27 cellular contexts compared by ENCODE assay signal in genomic region chr20:32613596-32614053, GRCh38. TPM values are rescaled to one million over a fixed set of nuclear protein-coding genes. Genes with fewer than 3 reads are reported as not detected.
DNase-seq lines count a peak whose midpoint lies in the region; ATAC-seq, FAIRE-seq and TF ChIP-seq lines count a peak whose summit lies in the region.
"Had no signal": no experiment of that assay in that cellular context is flagged by ENCODE, and none has a peak within 500 bp of the region (broad histone marks: within the 10 kb centered on the region; RNA-seq: fewer than 3 reads in every experiment).

No MANE protein-coding gene starts in this region.

- no peak for TF ChIP-seq RAD21 in HepG2 (CRISPR knock-in tag; IDR thresholded peaks at IDR 0.05)
- TF ChIP-seq RAD21 in K562 (CRISPR knock-in tag; conservative IDR thresholded peaks at IDR 0.05 in 1 of 2, IDR thresholded peaks at IDR 0.05 in 1 of 2), result no peak

- no peak for FAIRE-seq in HepG2 (lab: Jason Lieb, UNC)
- no peak for FAIRE-seq in K562 (lab: Jason Lieb, UNC)
- FAIRE-seq: A204.1, D721Med, GM12878, GM12892, GM18507 had no signal

- no peak for TF ChIP-seq POLR2A in HepG2 (IDR thresholded peaks at IDR 0.05; ENCODE audit: insufficient read depth in 1 of 2, low read depth in 2 of 2, low read length in 2 of 2)
- no peak for TF ChIP-seq POLR2A in right lobe of liver (IDR thresholded peaks at IDR 0.05)
- peak; percentile 42; the same call in 1 of the 2 replicates for TF ChIP-seq POLR2A in K562 (conservative IDR thresholded peaks at IDR 0.05)
- TF ChIP-seq POLR2A in prostate gland (IDR thresholded peaks at IDR 0.05), result no peak

- no peak for DNase-seq in HepG2 (ENCODE audit: low spot score)
- no peak for DNase-seq in right lobe of liver
- no peak for DNase-seq in K562 (ENCODE audit: extremely low read depth in 1 of 4, low spot score in 3 of 4)
- no peak for DNase-seq in glutamatergic neuron
- no peak for DNase-seq in prostate gland (ENCODE audit: low spot score)
- DNase-seq in activated CD4-positive, CD25-positive, alpha-beta regulatory T cell treated with anti-CD3 and anti-CD28 coated beads, Interleukin-2, amount 50 U/mL, for 72 hours, result no peak
- DNase-seq in DMS53 treated with DMSO at 0.1 percent for 48 hours (lab: John Stamatoyannopoulos, UW; ENCODE audit: unreplicated experiment), result no peak
- DNase-seq: 8988T; ACHN; BE2C; C1 segment of cervical spinal cord; Caco-2; Calu3; CD4-positive, alpha-beta memory T cell; CD4-positive, CD25-positive, alpha-beta regulatory T cell; CD8-positive, alpha-beta memory T cell; DMS79; DND-41; EL; GDM1 had no signal

- in situ Hi-C loops in HepG2 (cut with HindIII; ENCODE audit: extremely low pct_ligation_motif_present, low pct_unique_long_range_greater_than_20kb), result no loop called here
- in situ Hi-C loops in K562 (cut with MboI), result no loop called here

- H3K4me2 ChIP-seq in HepG2 (ENCODE audit: low read depth, low read length) (no peak overlapping the region), K562 (ENCODE audit: insufficient read depth, low read length) (no peak overlapping the region)
- H3K4me2 ChIP-seq: BLaER1 had no signal

- peaks cover 14% of the 10 kb centered on the region for H3K9me3 Mint-ChIP-seq in glutamatergic neuron (ENCODE audit: unreplicated experiment)
- H3K9me3 Mint-ChIP-seq: CD8-positive, alpha-beta memory T cell had no signal

- H3K79me2 ChIP-seq in HepG2 (ENCODE audit: insufficient read depth, low read length) (no peaks in the 10 kb centered on the region), K562 (ENCODE audit: control insufficient read depth, insufficient read depth, low read length) (peaks cover 3% of the 10 kb centered on the region; the same call in 2 of the 3 replicates)

- H4K20me1 ChIP-seq in HepG2 (ENCODE audit: insufficient read depth, low read length) (no peaks in the 10 kb centered on the region), K562 (replicated peaks; ENCODE audit: control insufficient read depth, insufficient read depth, low read length) (0 out of 2 replicates have a peak, but pooled peaks cover 6% of the 10 kb centered on the region)
- H4K20me1 ChIP-seq: BLaER1 had no signal

- H3K36me3 ChIP-seq in HepG2 (replicated peaks in 1 of 2; ENCODE audit: control insufficient read depth in 1 of 2, insufficient read depth in 2 of 2, low read length in 2 of 2), result no peaks in the 10 kb centered on the region
- no peaks in the 10 kb centered on the region for H3K36me3 ChIP-seq in right lobe of liver
- peaks cover 23% of the 10 kb centered on the region; the same call in 2 of the 3 replicates for H3K36me3 ChIP-seq in K562 (ENCODE audit: control insufficient read depth, insufficient read depth, low read length)
- H3K36me3 ChIP-seq in prostate gland, result no peaks in the 10 kb centered on the region
- H3K36me3 ChIP-seq: BE2C, BLaER1 had no signal

- intact Hi-C loops in HepG2 (cut with micrococcal nuclease; ENCODE audit: unreplicated experiment), result no loop called here
- intact Hi-C loops in right lobe of liver (cut with DNase I), result no loop called here
- intact Hi-C loops in K562 (cut with micrococcal nuclease), result no loop called here
- intact Hi-C loops in prostate gland (cut with DNase I), result no loop called here

- H3K27me3 ChIP-seq in HepG2 (ENCODE audit: control insufficient read depth in 1 of 2, insufficient read depth in 2 of 2, low read length in 2 of 2) (peaks cover 12 to 58% of the 10 kb centered on the region in 2 experiments; a peak in 4 of 5 replicates), right lobe of liver (no peaks in the 10 kb centered on the region), K562 (ENCODE audit: control insufficient read depth in 2 of 2, insufficient read depth in 2 of 2, low read length in 2 of 2) (no peaks in the 10 kb centered on the region), prostate gland (replicated peaks; ENCODE audit: insufficient read depth) (no peaks in the 10 kb centered on the region)
- H3K27me3 ChIP-seq: BE2C, BLaER1 had no signal

- CTCF ChIA-PET in HepG2 (lab: Yijun Ruan, JAX; ENCODE audit: low intra/inter-chr PET ratio, low total read pairs), result no interaction called here
- CTCF ChIA-PET in K562 (lab: Yijun Ruan, JAX; ENCODE audit: low intra/inter-chr PET ratio), result no interaction called here

- TF ChIP-seq CTCF in HepG2 (CRISPR knock-in tag; IDR thresholded peaks at IDR 0.05) (no peak), right lobe of liver (IDR thresholded peaks at IDR 0.05) (no peak), K562 (IDR thresholded peaks at IDR 0.05 in 2 of 3, conservative IDR thresholded peaks at IDR 0.05 in 1 of 3; ENCODE audit: insufficient read depth in 2 of 3, low read depth in 1 of 3, low read length in 3 of 3) (no peak), glutamatergic neuron (IDR thresholded peaks at IDR 0.05; ENCODE audit: partially characterized antibody, unreplicated experiment) (no peak), prostate gland (IDR thresholded peaks at IDR 0.05) (no peak)

- H3K9me3 ChIP-seq in HepG2 (ENCODE audit: low read length) (no peaks in the 10 kb centered on the region), right lobe of liver (no peaks in the 10 kb centered on the region), K562 (replicated peaks; ENCODE audit: control insufficient read depth, insufficient read depth, low read depth, low read length) (no peaks in the 10 kb centered on the region), prostate gland (no peaks in the 10 kb centered on the region)
- H3K9me3 ChIP-seq: BE2C, BLaER1, Caco-2 had no signal

- no TSS peak for BruUV-seq in HepG2 (replicated peaks; lab: Mats Ljungman, UMichigan)
- BruUV-seq in K562 (replicated peaks; lab: Mats Ljungman, UMichigan), result no TSS peak

- no peak overlapping the region for H3K27ac ChIP-seq in HepG2 (ENCODE audit: extremely low read length, insufficient read depth, low read length)
- no peak overlapping the region for H3K27ac ChIP-seq in right lobe of liver
- H3K27ac ChIP-seq in K562 (ENCODE audit: extremely low read depth, low read depth, low read length), result no peak overlapping the region
- H3K27ac ChIP-seq in prostate gland, result no peak overlapping the region
- H3K27ac ChIP-seq: BLaER1 had no signal

- H3K4me3 ChIP-seq in HepG2 (replicated peaks in 1 of 3; ENCODE audit: insufficient read depth in 1 of 3, low read depth in 2 of 3, low read length in 3 of 3) (no peak overlapping the region), right lobe of liver (no peak overlapping the region), K562 (no peak overlapping the region), prostate gland (no peak overlapping the region)
- H3K4me3 ChIP-seq: BLaER1, GM12878 had no signal

- H3K36me3 Mint-ChIP-seq in glutamatergic neuron (ENCODE audit: unreplicated experiment), result peaks cover 8% of the 10 kb centered on the region
- H3K36me3 Mint-ChIP-seq: CD4-positive, alpha-beta memory T cell; CD4-positive, CD25-positive, alpha-beta regulatory T cell; CD8-positive, alpha-beta memory T cell had no signal

- H3K27me3 Mint-ChIP-seq in glutamatergic neuron (ENCODE audit: unreplicated experiment), result peaks cover 22% of the 10 kb centered on the region

- H3K4me3 Mint-ChIP-seq in glutamatergic neuron (ENCODE audit: unreplicated experiment), result peak overlapping the region; percentile 7
- H3K4me3 Mint-ChIP-seq: CD14-positive monocyte; CD4-positive, alpha-beta memory T cell; CD8-positive, alpha-beta memory T cell had no signal

- POLR2A ChIA-PET in HepG2 (lab: Yijun Ruan, JAX), result no interaction called here
- POLR2A ChIA-PET in K562 (lab: Yijun Ruan, JAX), result interaction anchor here (2.7 kb wide), 1 partner anchor 9 kb away, joined by 9 read pairs; no protein-coding TSS in a partner anchor

- ATAC-seq in HepG2 (no peak), right lobe of liver (no peak), K562 (no peak)
- ATAC-seq: GM12878 had no signal

- H3K4me1 ChIP-seq in HepG2 (ENCODE audit: insufficient read depth, low read length) (peaks cover 26% of the 10 kb centered on the region), right lobe of liver (no peaks in the 10 kb centered on the region), K562 (replicated peaks in 1 of 2; ENCODE audit: control insufficient read depth in 2 of 2, insufficient read depth in 2 of 2, low read length in 2 of 2) (peaks cover 4 to 28% of the 10 kb centered on the region in 2 experiments; a peak in 3 of 5 replicates), prostate gland (replicated peaks) (no peaks in the 10 kb centered on the region)
- H3K4me1 ChIP-seq: BE2C, Caco-2 had no signal

- H2AFZ ChIP-seq in HepG2 (ENCODE audit: low read length), result no peak overlapping the region
- H2AFZ ChIP-seq in K562 (ENCODE audit: low read depth, low read length), result no peak overlapping the region

- 6% methylated on average over 3 of the region's 3 CpGs for WGBS in HepG2 (ENCODE audit: low lambda C conversion rate)
- WGBS in right lobe of liver (ENCODE audit: insufficient coverage, low coverage, low lambda C conversion rate, missing lambda C conversion rate), result 57% methylated on average over 3 of the region's 3 CpGs
- WGBS in K562 (ENCODE audit: insufficient coverage, low coverage, missing lambda C conversion rate), result 62% methylated on average over 3 of the region's 3 CpGs
- WGBS in prostate gland, result 95% methylated on average over 3 of the region's 3 CpGs

- H3K9ac ChIP-seq in HepG2 (ENCODE audit: insufficient read depth, low read depth, low read length) (no peak overlapping the region), K562 (ENCODE audit: insufficient read depth in 1 of 2, low read depth in 2 of 2, low read length in 2 of 2) (no peak overlapping the region)
- H3K9ac ChIP-seq: BLaER1 had no signal

- H3K27ac Mint-ChIP-seq in glutamatergic neuron (ENCODE audit: unreplicated experiment), result peak overlapping the region; percentile 5
- H3K27ac Mint-ChIP-seq: CD14-positive monocyte had no signal

- TF ChIP-seq EP300 in HepG2 (IDR thresholded peaks at IDR 0.05; ENCODE audit: low read depth in 2 of 2, low read length in 2 of 2) (no peak), HepG2 (CRISPR knock-in tag; IDR thresholded peaks at IDR 0.05; ENCODE audit: borderline replicate concordance) (no peak), K562 (IDR thresholded peaks at IDR 0.05; ENCODE audit: low read length) (no peak)

- peaks cover 16% of the 10 kb centered on the region for H3K9me1 ChIP-seq in K562 (ENCODE audit: control insufficient read depth, insufficient read depth, low read length)

- peaks cover 28% of the 10 kb centered on the region for H3K4me1 Mint-ChIP-seq in glutamatergic neuron (ENCODE audit: low read depth, unreplicated experiment)

RNA-seq across cellular contexts. Expression of gene NOL4L, which starts 28.5 kb away (rescaled TPM):
- total RNA-seq in HepG2 (2016; rRNA removed; fragmentation: Illumina TruSeq; extraction: Trizol) (16.6 and 16.9 TPM in 2 replicates), right lobe of liver (1 to 10 TPM; 4.3 to 6.5 (median 5.7) TPM), K562 (2014; rRNA removed) (14.8 and 17.9 TPM in 2 replicates), K562 (2014; rRNA removed; fragmentation: Illumina TruSeq; extraction: Trizol) (9.7 and 10.6 TPM in 2 replicates), K562 (2015; rRNA removed; fragmentation: Illumina TruSeq; extraction: Trizol) (13.8 and 14.1 TPM in 2 replicates), K562 (2021) (33.2 and 36.2 TPM in 2 replicates), glutamatergic neuron (ENCODE audit: unreplicated experiment) (106 TPM), prostate gland (10 to 100 TPM; 18.0 to 59.7 TPM)
- 19.2 and 19.4 TPM in 2 replicates for total RNA-seq in HepG2 (2016; cell fraction: cytosol; rRNA removed; fragmentation: Illumina TruSeq; extraction: Trizol; ENCODE audit: low read depth)
- 14.6 and 17.1 TPM in 2 replicates for total RNA-seq in HepG2 (2016; cell fraction: insoluble cytoplasmic fraction; rRNA removed; fragmentation: Illumina TruSeq; extraction: Trizol)
- 21.3 and 24.1 TPM in 2 replicates for total RNA-seq in HepG2 (2016; cell fraction: membrane; rRNA removed; fragmentation: Illumina TruSeq; extraction: Trizol)
- 21.2 and 22.3 TPM in 2 replicates for total RNA-seq in HepG2 (2016; cell fraction: nucleus; rRNA removed; fragmentation: Illumina TruSeq; extraction: Trizol)
- polyA plus RNA-seq in HepG2 (2011; rRNA removed) (35.4 and 38.7 TPM in 2 replicates), K562 (2011; rRNA removed) (11.6 and 15.4 TPM in 2 replicates), K562 (2014; fragmentation: Illumina TruSeq; extraction: Trizol) (14.8 and 16.0 TPM in 2 replicates), K562 (2014; fragmentation: Nextera tagmentation; extraction: Ambion mirVana) (1 to 10 TPM; 5.1 to 6.6 TPM), K562 (2014; rRNA removed) (13.6 and 15.9 TPM in 2 replicates)
- polyA plus RNA-seq in HepG2 (2011; cell fraction: cytosol; rRNA removed), result 16.5 and 20.9 TPM in 2 replicates
- 91.0 and 107 TPM in 2 replicates for polyA plus RNA-seq in HepG2 (2011; cell fraction: nucleus; rRNA removed)
- polyA plus RNA-seq in HepG2 (2012), result 36.0 and 39.2 TPM in 2 replicates
- 35.0 and 39.6 TPM in 2 replicates for polyA plus RNA-seq in HepG2 (2016; cell fraction: cytosol; fragmentation: Illumina TruSeq; extraction: Trizol; ENCODE audit: low read depth)
- 21.6 and 26.9 TPM in 2 replicates for polyA plus RNA-seq in HepG2 (2016; cell fraction: insoluble cytoplasmic fraction; fragmentation: Illumina TruSeq; extraction: Trizol; ENCODE audit: low read depth)
- 31.2 and 32.6 TPM in 2 replicates for polyA plus RNA-seq in HepG2 (2016; cell fraction: membrane; fragmentation: Illumina TruSeq; extraction: Trizol; ENCODE audit: low read depth)
- polyA plus RNA-seq in HepG2 (2016; cell fraction: nucleus; fragmentation: Illumina TruSeq; extraction: Trizol; ENCODE audit: insufficient read depth, low read depth), result 57.5 and 60.6 TPM in 2 replicates
- 6.7 and 47.8 TPM in 2 replicates for polyA minus RNA-seq in HepG2 (2011; rRNA and poly(A)+ RNA removed; ENCODE audit: low replicate concordance)
- polyA minus RNA-seq in HepG2 (2011; cell fraction: cytosol; rRNA and poly(A)+ RNA removed), result 28.0 and 37.6 TPM in 2 replicates
- polyA minus RNA-seq in HepG2 (2011; cell fraction: nucleus; rRNA and poly(A)+ RNA removed), result 30.5 and 30.6 TPM in 2 replicates
- 83.7 and 101 TPM in 2 replicates for total RNA-seq in K562 (2011; cell fraction: chromatin; rRNA removed; ENCODE audit: low replicate concordance)
- total RNA-seq in K562 (2011; cell fraction: nucleolus; rRNA removed), result 37.2 and 38.4 TPM in 2 replicates
- 54.0 and 63.1 TPM in 2 replicates for total RNA-seq in K562 (2011; cell fraction: nucleoplasm; rRNA removed)
- 9.9 and 14.8 TPM in 2 replicates for polyA plus RNA-seq in K562 (2011; cell fraction: cytosol; rRNA removed)
- polyA plus RNA-seq in K562 (2011; cell fraction: nucleus; rRNA removed), result 42.8 and 74.6 TPM in 2 replicates
- polyA plus RNA-seq in K562 (2012), result 15.9 and 17.9 TPM in 2 replicates
- polyA minus RNA-seq in K562 (2011; rRNA and poly(A)+ RNA removed), result 10.1 and 11.5 TPM in 2 replicates
- polyA minus RNA-seq in K562 (2011; cell fraction: cytosol; rRNA and poly(A)+ RNA removed), result 15.5 and 25.2 TPM in 2 replicates
- 17.2 and 19.1 TPM in 2 replicates for polyA minus RNA-seq in K562 (2011; cell fraction: nucleus; rRNA and poly(A)+ RNA removed)

Comparison
In these comparisons a context has a peak if more than half of its experiments do, and no peak if none do; other contexts are left out.
1. Of the 241 proteins assayed by ChIP-seq in both HepG2 and K562: peak only in HepG2: FOXK2; only in K562: POLR2A and ZNF24; in both: none; in neither: 237; mixed calls (peak in some experiments, not most) for 1.